Comparison of ENCODE assay signal across 8 cellular contexts in genomic region chr6:116969211-116969863, GRCh38.
DNase-seq lines count a peak whose midpoint lies in the region; ATAC-seq, FAIRE-seq and TF ChIP-seq lines count a peak whose summit lies in the region.

No MANE protein-coding gene starts in this region.

- no peaks in the 10 kb centered on the region for H3K36me3 ChIP-seq in astrocyte (ENCODE audit: insufficient read depth, low read length)
- no peaks in the 10 kb centered on the region for H3K36me3 ChIP-seq in kidney epithelial cell (ENCODE audit: control insufficient read depth, insufficient read depth, low read length)

- no peak overlapping the region for H2AFZ ChIP-seq in astrocyte (ENCODE audit: low read depth, low read length)

- no peak overlapping the region for H3K4me3 Mint-ChIP-seq in astrocyte (ENCODE audit: unreplicated experiment)
- H3K4me3 Mint-ChIP-seq in activated T-helper 2 cell treated with anti-CD3 and anti-CD28 coated beads, Interferon-gamma antibody, Interleukin-2, Interleukin-4, amounts not matched to agents 10 μg/mL and 5 μg/mL and 100 μg/mL, durations not matched to agents 14 hours and 24 hours and 36 hours (ENCODE audit: low read depth), result no peak overlapping the region

- H3K79me2 ChIP-seq in astrocyte (ENCODE audit: insufficient read depth, low read length), result no peaks in the 10 kb centered on the region

- H3K36me3 Mint-ChIP-seq in astrocyte (ENCODE audit: low read depth, unreplicated experiment), result no peaks in the 10 kb centered on the region
- no peaks in the 10 kb centered on the region for H3K36me3 Mint-ChIP-seq in activated T-helper 2 cell treated with anti-CD3 and anti-CD28 coated beads, Interferon-gamma antibody, Interleukin-2, Interleukin-4, amounts not matched to agents 10 μg/mL and 5 μg/mL and 100 μg/mL, durations not matched to agents 14 hours and 24 hours and 36 hours (ENCODE audit: low read depth)

- no peak overlapping the region for H3K27ac ChIP-seq in astrocyte (ENCODE audit: low read depth, low read length)

- H4K20me1 ChIP-seq in astrocyte (ENCODE audit: insufficient read depth, low read length), result no peaks in the 10 kb centered on the region

- peaks cover 2% of the 10 kb centered on the region for H3K4me1 Mint-ChIP-seq in astrocyte (ENCODE audit: low read depth, unreplicated experiment)
- H3K4me1 Mint-ChIP-seq in activated T-helper 2 cell treated with anti-CD3 and anti-CD28 coated beads, Interferon-gamma antibody, Interleukin-2, Interleukin-4, amounts not matched to agents 10 μg/mL and 5 μg/mL and 100 μg/mL, durations not matched to agents 14 hours and 24 hours and 36 hours (ENCODE audit: low read depth), result no peaks in the 10 kb centered on the region

- TF ChIP-seq CTCF in astrocyte (IDR thresholded peaks at IDR 0.05; ENCODE audit: insufficient read depth, low read depth, low read length), result peak; percentile 70
- peak; percentile 72 for TF ChIP-seq CTCF in kidney epithelial cell (IDR thresholded peaks at IDR 0.05; ENCODE audit: insufficient read depth, low read length, poor library complexity, severe bottlenecking)

- H3K9me3 Mint-ChIP-seq in astrocyte (ENCODE audit: unreplicated experiment), result no peaks in the 10 kb centered on the region
- no peaks in the 10 kb centered on the region for H3K9me3 Mint-ChIP-seq in activated T-helper 2 cell treated with anti-CD3 and anti-CD28 coated beads, Interferon-gamma antibody, Interleukin-2, Interleukin-4, amounts not matched to agents 10 μg/mL and 5 μg/mL and 100 μg/mL, durations not matched to agents 14 hours and 24 hours and 36 hours

- H3K4me2 ChIP-seq in astrocyte (ENCODE audit: low read length), result no peak overlapping the region

- intact Hi-C loops in activated T-helper 2 cell treated with anti-CD3 and anti-CD28 coated beads, Interferon-gamma antibody, Interleukin-2, Interleukin-4, amounts not matched to agents 10 μg/mL and 5 μg/mL and 100 μg/mL, durations not matched to agents 14 hours and 24 hours and 36 hours (cut with micrococcal nuclease), result no loop called here

- peak; percentile 79 for ATAC-seq in HG03139 (IDR thresholded peaks at IDR 0.05; ENCODE audit: unreplicated experiment)

- no peaks in the 10 kb centered on the region for H3K4me1 ChIP-seq in astrocyte (ENCODE audit: insufficient read depth, low read length)

- no peak overlapping the region for H3K27ac Mint-ChIP-seq in astrocyte (ENCODE audit: unreplicated experiment)
- no peak overlapping the region for H3K27ac Mint-ChIP-seq in activated T-helper 2 cell treated with anti-CD3 and anti-CD28 coated beads, Interferon-gamma antibody, Interleukin-2, Interleukin-4, amounts not matched to agents 10 μg/mL and 5 μg/mL and 100 μg/mL, durations not matched to agents 14 hours and 24 hours and 36 hours

- no peak overlapping the region for H3K9ac ChIP-seq in astrocyte (ENCODE audit: low read length)

- H3K27me3 Mint-ChIP-seq in astrocyte (ENCODE audit: low read depth, unreplicated experiment), result peaks cover 3% of the 10 kb centered on the region
- peaks cover 5% of the 10 kb centered on the region for H3K27me3 Mint-ChIP-seq in activated T-helper 2 cell treated with anti-CD3 and anti-CD28 coated beads, Interferon-gamma antibody, Interleukin-2, Interleukin-4, amounts not matched to agents 10 μg/mL and 5 μg/mL and 100 μg/mL, durations not matched to agents 14 hours and 24 hours and 36 hours (ENCODE audit: low read depth)

- H3K27me3 ChIP-seq in astrocyte (ENCODE audit: insufficient read depth, low read length), result peaks cover 2% of the 10 kb centered on the region
- H3K27me3 ChIP-seq in kidney epithelial cell (ENCODE audit: control insufficient read depth, insufficient read depth, low read length), result peaks cover 2% of the 10 kb centered on the region

- FAIRE-seq in astrocyte (lab: Jason Lieb, UNC), result peak; percentile 65
- no peak for FAIRE-seq in urothelium cell line (lab: Jason Lieb, UNC)

- H3K9me3 ChIP-seq in astrocyte (ENCODE audit: insufficient read depth, low read depth, low read length), result no peaks in the 10 kb centered on the region

- H3K4me3 ChIP-seq in astrocyte (ENCODE audit: insufficient read depth, low read depth, low read length) (no peak overlapping the region), kidney epithelial cell (ENCODE audit: low read depth, low read length) (no peak overlapping the region)

- DNase-seq in DMS53 (lab: John Stamatoyannopoulos, UW), result peak; percentile 78
- peak; percentile 10 for DNase-seq in GM19238 (ENCODE audit: insufficient read length, low spot score)
- peak; percentile 61 for DNase-seq in NCI-H2171 treated with DMSO at 0.1 percent for 48 hours (lab: John Stamatoyannopoulos, UW)
- DNase-seq in astrocyte (ENCODE audit: low read depth), result peak; percentile 10
- DNase-seq in kidney epithelial cell (ENCODE audit: low read depth), result no peak
- peak; percentile 33 for DNase-seq in urothelium cell line (ENCODE audit: low spot score)
- no peak for DNase-seq in activated T-helper 2 cell treated with anti-CD3 and anti-CD28 coated beads, Interferon-gamma antibody, Interleukin-2, Interleukin-4, amounts not matched to agents 10 μg/mL and 5 μg/mL and 100 μg/mL, durations not matched to agents 14 hours and 24 hours and 36 hours (ENCODE audit: low spot score)

Comparison
In these comparisons a context has a peak if more than half of its experiments do, and no peak if none do; other contexts are left out.
1. DNase-seq: peak in DMS53 (single experiment), GM19238 (single experiment), NCI-H2171 treated with DMSO at 0.1 percent for 48 hours (single experiment), astrocyte (single experiment) and urothelium cell line (single experiment); none in kidney epithelial cell (single experiment) and activated T-helper 2 cell treated with anti-CD3 and anti-CD28 coated beads, Interferon-gamma antibody, Interleukin-2, Interleukin-4, amounts not matched to agents 10 μg/mL and 5 μg/mL and 100 μg/mL, durations not matched to agents 14 hours and 24 hours and 36 hours (single experiment).